Comparison of ENCODE assay signal across 1 cellular context in genomic region chr17:17626840-17627239, GRCh38.
TF ChIP-seq lines count a peak whose summit lies in the region.

No MANE protein-coding gene starts in this region.

TF ChIP-seq in GM23338, 12 proteins besides CTCF, POLR2A, EP300 and RAD21 (continued from another document):
- TF ChIP-seq, protein P1, sequence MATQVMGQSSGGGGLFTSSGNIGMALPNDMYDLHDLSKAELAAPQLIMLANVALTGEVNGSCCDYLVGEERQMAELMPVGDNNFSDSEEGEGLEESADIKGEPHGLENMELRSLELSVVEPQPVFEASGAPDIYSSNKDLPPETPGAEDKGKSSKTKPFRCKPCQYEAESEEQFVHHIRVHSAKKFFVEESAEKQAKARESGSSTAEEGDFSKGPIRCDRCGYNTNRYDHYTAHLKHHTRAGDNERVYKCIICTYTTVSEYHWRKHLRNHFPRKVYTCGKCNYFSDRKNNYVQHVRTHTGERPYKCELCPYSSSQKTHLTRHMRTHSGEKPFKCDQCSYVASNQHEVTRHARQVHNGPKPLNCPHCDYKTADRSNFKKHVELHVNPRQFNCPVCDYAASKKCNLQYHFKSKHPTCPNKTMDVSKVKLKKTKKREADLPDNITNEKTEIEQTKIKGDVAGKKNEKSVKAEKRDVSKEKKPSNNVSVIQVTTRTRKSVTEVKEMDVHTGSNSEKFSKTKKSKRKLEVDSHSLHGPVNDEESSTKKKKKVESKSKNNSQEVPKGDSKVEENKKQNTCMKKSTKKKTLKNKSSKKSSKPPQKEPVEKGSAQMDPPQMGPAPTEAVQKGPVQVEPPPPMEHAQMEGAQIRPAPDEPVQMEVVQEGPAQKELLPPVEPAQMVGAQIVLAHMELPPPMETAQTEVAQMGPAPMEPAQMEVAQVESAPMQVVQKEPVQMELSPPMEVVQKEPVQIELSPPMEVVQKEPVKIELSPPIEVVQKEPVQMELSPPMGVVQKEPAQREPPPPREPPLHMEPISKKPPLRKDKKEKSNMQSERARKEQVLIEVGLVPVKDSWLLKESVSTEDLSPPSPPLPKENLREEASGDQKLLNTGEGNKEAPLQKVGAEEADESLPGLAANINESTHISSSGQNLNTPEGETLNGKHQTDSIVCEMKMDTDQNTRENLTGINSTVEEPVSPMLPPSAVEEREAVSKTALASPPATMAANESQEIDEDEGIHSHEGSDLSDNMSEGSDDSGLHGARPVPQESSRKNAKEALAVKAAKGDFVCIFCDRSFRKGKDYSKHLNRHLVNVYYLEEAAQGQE (IDR thresholded peaks at IDR 0.05; ENCODE audit: unreplicated experiment) = no peak
- TF ChIP-seq STAT1 (IDR thresholded peaks at IDR 0.05; ENCODE audit: unreplicated experiment) (no peak), ZNF331 (CRISPR knock-in tag; IDR thresholded peaks at IDR 0.05; ENCODE audit: low read depth) (no peak), EZH2 (IDR thresholded peaks at IDR 0.05; ENCODE audit: low read depth, unreplicated experiment) (no peak), ETS1 (IDR thresholded peaks at IDR 0.05) (no peak), ZNF114 (CRISPR knock-in tag; IDR thresholded peaks at IDR 0.05) (no peak), JUNB (IDR thresholded peaks at IDR 0.05; ENCODE audit: unreplicated experiment) (no peak), NANOG (IDR thresholded peaks at IDR 0.05; ENCODE audit: borderline replicate concordance) (no peak), EZH2phosphoT487 (IDR thresholded peaks at IDR 0.05; ENCODE audit: unreplicated experiment) (no peak), POLR2AphosphoS5 (IDR thresholded peaks at IDR 0.05; ENCODE audit: low read depth) (no peak)
- TF ChIP-seq, protein P2, sequence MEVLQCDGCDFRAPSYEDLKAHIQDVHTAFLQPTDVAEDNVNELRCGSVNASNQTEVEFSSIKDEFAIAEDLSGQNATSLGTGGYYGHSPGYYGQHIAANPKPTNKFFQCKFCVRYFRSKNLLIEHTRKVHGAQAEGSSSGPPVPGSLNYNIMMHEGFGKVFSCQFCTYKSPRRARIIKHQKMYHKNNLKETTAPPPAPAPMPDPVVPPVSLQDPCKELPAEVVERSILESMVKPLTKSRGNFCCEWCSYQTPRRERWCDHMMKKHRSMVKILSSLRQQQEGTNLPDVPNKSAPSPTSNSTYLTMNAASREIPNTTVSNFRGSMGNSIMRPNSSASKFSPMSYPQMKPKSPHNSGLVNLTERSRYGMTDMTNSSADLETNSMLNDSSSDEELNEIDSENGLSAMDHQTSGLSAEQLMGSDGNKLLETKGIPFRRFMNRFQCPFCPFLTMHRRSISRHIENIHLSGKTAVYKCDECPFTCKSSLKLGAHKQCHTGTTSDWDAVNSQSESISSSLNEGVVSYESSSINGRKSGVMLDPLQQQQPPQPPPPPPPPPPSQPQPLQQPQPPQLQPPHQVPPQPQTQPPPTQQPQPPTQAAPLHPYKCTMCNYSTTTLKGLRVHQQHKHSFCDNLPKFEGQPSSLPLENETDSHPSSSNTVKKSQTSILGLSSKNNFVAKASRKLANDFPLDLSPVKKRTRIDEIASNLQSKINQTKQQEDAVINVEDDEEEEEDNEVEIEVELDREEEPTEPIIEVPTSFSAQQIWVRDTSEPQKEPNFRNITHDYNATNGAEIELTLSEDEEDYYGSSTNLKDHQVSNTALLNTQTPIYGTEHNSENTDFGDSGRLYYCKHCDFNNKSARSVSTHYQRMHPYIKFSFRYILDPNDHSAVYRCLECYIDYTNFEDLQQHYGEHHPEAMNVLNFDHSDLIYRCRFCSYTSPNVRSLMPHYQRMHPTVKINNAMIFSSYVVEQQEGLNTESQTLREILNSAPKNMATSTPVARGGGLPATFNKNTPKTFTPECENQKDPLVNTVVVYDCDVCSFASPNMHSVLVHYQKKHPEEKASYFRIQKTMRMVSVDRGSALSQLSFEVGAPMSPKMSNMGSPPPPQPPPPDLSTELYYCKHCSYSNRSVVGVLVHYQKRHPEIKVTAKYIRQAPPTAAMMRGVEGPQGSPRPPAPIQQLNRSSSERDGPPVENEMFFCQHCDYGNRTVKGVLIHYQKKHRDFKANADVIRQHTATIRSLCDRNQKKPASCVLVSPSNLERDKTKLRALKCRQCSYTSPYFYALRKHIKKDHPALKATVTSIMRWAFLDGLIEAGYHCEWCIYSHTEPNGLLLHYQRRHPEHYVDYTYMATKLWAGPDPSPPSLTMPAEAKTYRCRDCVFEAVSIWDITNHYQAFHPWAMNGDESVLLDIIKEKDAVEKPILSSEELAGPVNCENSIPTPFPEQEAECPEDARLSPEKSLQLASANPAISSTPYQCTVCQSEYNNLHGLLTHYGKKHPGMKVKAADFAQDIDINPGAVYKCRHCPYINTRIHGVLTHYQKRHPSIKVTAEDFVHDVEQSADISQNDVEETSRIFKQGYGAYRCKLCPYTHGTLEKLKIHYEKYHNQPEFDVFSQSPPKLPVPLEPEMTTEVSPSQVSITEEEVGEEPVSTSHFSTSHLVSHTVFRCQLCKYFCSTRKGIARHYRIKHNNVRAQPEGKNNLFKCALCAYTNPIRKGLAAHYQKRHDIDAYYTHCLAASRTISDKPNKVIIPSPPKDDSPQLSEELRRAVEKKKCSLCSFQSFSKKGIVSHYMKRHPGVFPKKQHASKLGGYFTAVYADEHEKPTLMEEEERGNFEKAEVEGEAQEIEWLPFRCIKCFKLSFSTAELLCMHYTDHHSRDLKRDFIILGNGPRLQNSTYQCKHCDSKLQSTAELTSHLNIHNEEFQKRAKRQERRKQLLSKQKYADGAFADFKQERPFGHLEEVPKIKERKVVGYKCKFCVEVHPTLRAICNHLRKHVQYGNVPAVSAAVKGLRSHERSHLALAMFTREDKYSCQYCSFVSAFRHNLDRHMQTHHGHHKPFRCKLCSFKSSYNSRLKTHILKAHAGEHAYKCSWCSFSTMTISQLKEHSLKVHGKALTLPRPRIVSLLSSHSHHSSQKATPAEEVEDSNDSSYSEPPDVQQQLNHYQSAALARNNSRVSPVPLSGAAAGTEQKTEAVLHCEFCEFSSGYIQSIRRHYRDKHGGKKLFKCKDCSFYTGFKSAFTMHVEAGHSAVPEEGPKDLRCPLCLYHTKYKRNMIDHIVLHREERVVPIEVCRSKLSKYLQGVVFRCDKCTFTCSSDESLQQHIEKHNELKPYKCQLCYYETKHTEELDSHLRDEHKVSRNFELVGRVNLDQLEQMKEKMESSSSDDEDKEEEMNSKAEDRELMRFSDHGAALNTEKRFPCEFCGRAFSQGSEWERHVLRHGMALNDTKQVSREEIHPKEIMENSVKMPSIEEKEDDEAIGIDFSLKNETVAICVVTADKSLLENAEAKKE (CRISPR knock-in tag; IDR thresholded peaks at IDR 0.05) = no peak
